In the genomic region with DNA sequence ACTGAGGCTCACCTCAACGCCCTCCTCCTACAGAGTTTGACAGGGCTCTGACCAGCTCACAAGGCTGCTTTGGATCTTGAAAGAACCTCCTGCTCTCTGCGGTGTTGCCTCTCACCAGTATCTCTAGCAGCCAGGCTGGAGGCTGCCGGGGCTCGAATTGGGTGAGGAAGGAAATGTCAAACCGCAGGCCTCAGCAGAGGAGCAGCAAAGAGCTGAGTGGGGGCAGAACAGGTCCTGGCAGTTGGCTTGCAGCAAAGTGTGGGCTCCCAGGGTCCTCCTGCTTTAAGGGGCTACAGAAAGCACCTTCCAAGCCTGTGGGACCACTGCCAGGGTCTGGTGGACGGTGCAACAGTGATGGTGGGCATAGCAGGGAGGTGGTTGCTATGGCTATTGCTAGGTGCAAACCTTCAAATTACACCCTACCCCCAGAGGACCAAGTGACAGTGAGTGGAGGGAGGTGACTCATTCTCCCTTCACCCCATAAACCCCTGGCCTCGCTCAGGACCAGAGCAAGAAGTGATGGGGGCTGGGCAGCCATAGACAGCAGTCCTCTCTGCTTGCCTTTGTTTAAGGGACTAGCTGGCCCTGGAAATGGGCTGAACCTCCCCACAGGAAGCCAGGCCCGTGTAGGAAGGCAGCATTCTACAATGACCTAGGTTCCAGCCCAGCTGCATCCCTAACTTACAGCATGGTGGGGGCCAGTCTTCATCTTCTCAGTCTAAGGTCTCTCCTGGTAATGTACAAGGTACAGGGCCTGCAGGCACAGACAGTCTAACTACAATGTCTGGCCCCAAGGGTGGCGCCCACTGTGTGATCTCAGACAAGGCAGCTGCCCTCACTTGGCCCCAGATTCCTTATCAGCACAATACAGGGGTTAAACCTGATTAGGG, we compare ENCODE assay signal across 8 cellular contexts. TPM values are rescaled to one million over a fixed set of nuclear protein-coding genes. Genes with fewer than 3 reads are reported as not detected.
DNase-seq lines count a peak whose midpoint lies in the region; ATAC-seq and TF ChIP-seq lines count a peak whose summit lies in the region.

No MANE protein-coding gene starts in this region.

- H3K27me3 ChIP-seq in vagina, result no peaks in the 10 kb centered on the region

- peak; percentile 87 for DNase-seq in CMK (ENCODE audit: low read depth)
- DNase-seq in activated CD8-positive, alpha-beta memory T cell treated with anti-CD3 and anti-CD28 coated beads for 24 hours, result peak; percentile 93
- DNase-seq in left ventricle myocardium superior, result peak; percentile 54
- peak; percentile 87 to 88 for DNase-seq in stimulated activated CD8-positive, alpha-beta memory T cell treated with anti-CD3 and anti-CD28 coated beads, Interleukin-15, amount 100 ng/mL, for 48 hours (ENCODE audit: low read depth in 2 of 2)
- DNase-seq in NCI-H510A (lab: John Stamatoyannopoulos, UW), result no peak
- no peak for DNase-seq in vagina (ENCODE audit: extremely low spot score in 2 of 2)

- H3K36me3 ChIP-seq in KOPT-K1 (ENCODE audit: insufficient read depth, low read length) (peaks cover 76% of the 10 kb centered on the region), vagina (no peaks in the 10 kb centered on the region)

- TF ChIP-seq CTCF in vagina (IDR thresholded peaks at IDR 0.05), result no peak

- no peaks in the 10 kb centered on the region for H3K9me3 ChIP-seq in KOPT-K1 (ENCODE audit: insufficient read depth, low read length, poor library complexity, severe bottlenecking)
- H3K9me3 ChIP-seq in vagina, result no peaks in the 10 kb centered on the region

- H3K27ac ChIP-seq in KOPT-K1 (ENCODE audit: low read depth, low read length, poor library complexity, severe bottlenecking), result peak overlapping the region; percentile 96
- H3K27ac ChIP-seq in vagina, result no peak overlapping the region

- H3K4me1 ChIP-seq in vagina, result peaks cover 14% of the 10 kb centered on the region

- TF ChIP-seq POLR2A in vagina (IDR thresholded peaks at IDR 0.05), result no peak

- no peak overlapping the region for H3K4me3 ChIP-seq in vagina

- ATAC-seq in GM21529 (IDR thresholded peaks at IDR 0.05; ENCODE audit: unreplicated experiment) (peak; percentile 91), left ventricle myocardium superior (peak; percentile 56)

- intact Hi-C loops in left ventricle myocardium superior (cut with micrococcal nuclease) (no loop called here), vagina (cut with DNase I) (no loop called here)

RNA-seq across cellular contexts. Expression of a gene that starts 18.7 kb away (rescaled TPM):
- total RNA-seq in left ventricle myocardium superior (7.1 TPM), vagina (25.5 TPM)

RNA-seq across cellular contexts. Expression of a gene that starts 46.1 kb away (rescaled TPM):
- total RNA-seq in left ventricle myocardium superior, result not detected
- total RNA-seq in vagina, result not detected

Comparison
In these comparisons a context has a peak if more than half of its experiments do, and no peak if none do; other contexts are left out.
1. DNase-seq: peak in CMK (single experiment), activated CD8-positive, alpha-beta memory T cell treated with anti-CD3 and anti-CD28 coated beads for 24 hours (single experiment), left ventricle myocardium superior (single experiment) and stimulated activated CD8-positive, alpha-beta memory T cell treated with anti-CD3 and anti-CD28 coated beads, Interleukin-15, amount 100 ng/mL, for 48 hours (2 of 2); none in NCI-H510A (single experiment) and vagina (0 of 2).